Comparison of ENCODE assay signal across 35 cellular contexts in genomic region chr16:7097537-7097936, GRCh38.
"Had no signal": no experiment of that assay in that cellular context is flagged by ENCODE, and none has a peak within 500 bp of the region (broad histone marks: within the 10 kb centered on the region; RNA-seq: fewer than 3 reads in every experiment).

No MANE protein-coding gene starts in this region.

- H3K27me3 ChIP-seq: adrenal gland, body of pancreas, esophagus squamous epithelium, gastroesophageal sphincter had no signal

- H3K4me1 Mint-ChIP-seq: activated B cell treated with CpG ODN at 0.5 μM for 24 hours; activated naive CD4-positive, alpha-beta T cell treated with anti-CD3 and anti-CD28 coated beads, Interleukin-2, amount 50 U/mL, for 24 hours; activated naive CD8-positive, alpha-beta T cell treated with anti-CD3 and anti-CD28 coated beads for 36 hours; activated naive CD8-positive, alpha-beta T cell treated with anti-CD3 and anti-CD28 coated beads, Interleukin-2, amount 50 U/mL, for 24 hours; activated T-helper 17 cell treated with anti-CD3 and anti-CD28 coated beads, Interleukin-2, amount 50 U/mL, for 72 hours; T-helper 17 cell had no signal

- H3K27me3 Mint-ChIP-seq: activated B cell treated with CpG ODN at 0.5 μM for 24 hours; activated CD8-positive, alpha-beta T cell treated with anti-CD3 and anti-CD28 coated beads for 36 hours; activated naive CD4-positive, alpha-beta T cell treated with anti-CD3 and anti-CD28 coated beads, Interleukin-2, amount 50 U/mL, for 24 hours; activated naive CD8-positive, alpha-beta T cell treated with anti-CD3 and anti-CD28 coated beads for 36 hours; activated naive CD8-positive, alpha-beta T cell treated with anti-CD3 and anti-CD28 coated beads, Interleukin-2, amount 50 U/mL, for 24 hours; activated T-helper 17 cell treated with anti-CD3 and anti-CD28 coated beads, Interleukin-2, amount 50 U/mL, for 72 hours; effector memory CD8-positive, alpha-beta T cell; T-helper 17 cell had no signal

- ATAC-seq: activated CD4-positive, CD25-positive, alpha-beta regulatory T cell treated with anti-CD3 and anti-CD28 coated beads, Interleukin-2, amount 50 U/mL, for 24 hours; activated CD8-positive, alpha-beta T cell treated with anti-CD3 and anti-CD28 coated beads for 36 hours; activated naive CD8-positive, alpha-beta T cell treated with anti-CD3 and anti-CD28 coated beads, Interleukin-2, amount 50 U/mL, for 24 hours; activated T-cell treated with anti-CD3 and anti-CD28 coated beads, Interleukin-2, amount 50 U/mL, for 4 hours; activated T-helper 17 cell treated with anti-CD3 and anti-CD28 coated beads, Interleukin-2, amount 50 U/mL, for 72 hours; body of pancreas; effector memory CD8-positive, alpha-beta T cell; gastroesophageal sphincter; heart right ventricle; T-helper 17 cell had no signal

- H3K4me3 ChIP-seq: adrenal gland, body of pancreas, esophagus squamous epithelium, gastroesophageal sphincter, heart right ventricle had no signal

- H3K9me3 ChIP-seq: adrenal gland, body of pancreas, esophagus squamous epithelium, gastroesophageal sphincter had no signal

- FAIRE-seq: colon, endometrium, endothelial cell of umbilical vein had no signal

- DNase-seq: activated B cell treated with CpG ODN at 0.5 μM for 24 hours; activated CD4-positive, alpha-beta T cell treated with anti-CD3 and anti-CD28 coated beads for 48 hours; activated CD4-positive, alpha-beta T cell treated with anti-CD3 and anti-CD28 coated beads, Interleukin-2, amount 50 U/mL, for 1 hour; activated CD4-positive, alpha-beta T cell treated with anti-CD3 and anti-CD28 coated beads, Interleukin-2, amount 50 U/mL, for 48 hours; activated CD8-positive, alpha-beta memory T cell treated with anti-CD3 and anti-CD28 coated beads for 24 hours; activated CD8-positive, alpha-beta T cell treated with anti-CD3 and anti-CD28 coated beads for 36 hours; activated effector memory CD4-positive, alpha-beta T cell treated with Interleukin-2 at 50 U/mL for 16 hours; activated naive CD4-positive, alpha-beta T cell treated with anti-CD3 and anti-CD28 coated beads for 36 hours; activated naive CD8-positive, alpha-beta T cell treated with anti-CD3 and anti-CD28 coated beads for 36 hours; activated naive CD8-positive, alpha-beta T cell treated with anti-CD3 and anti-CD28 coated beads, Interleukin-2, amount 50 U/mL, for 24 hours; activated T-cell treated with anti-CD3 and anti-CD28 coated beads, Interleukin-2, amount 50 U/mL, for 4 hours; adrenal gland; amygdala; aorta; body of pancreas; caudate nucleus; cortex of kidney; dermis blood vessel endothelial cell; effector CD4-positive, alpha-beta T cell; effector memory CD8-positive, alpha-beta T cell; esophagus squamous epithelium; foreskin melanocyte; heart right ventricle; T-helper 17 cell; T1000; WERI-Rb-1 had no signal

- H3K36me3 Mint-ChIP-seq: activated naive CD4-positive, alpha-beta T cell treated with anti-CD3 and anti-CD28 coated beads, Interleukin-2, amount 50 U/mL, for 24 hours; activated naive CD8-positive, alpha-beta T cell treated with anti-CD3 and anti-CD28 coated beads for 36 hours had no signal

- H3K36me3 ChIP-seq: adrenal gland, esophagus squamous epithelium, gastroesophageal sphincter, heart right ventricle, WERI-Rb-1 had no signal

- H3K27ac Mint-ChIP-seq: activated B cell treated with CpG ODN at 0.5 μM for 24 hours; activated CD8-positive, alpha-beta T cell treated with anti-CD3 and anti-CD28 coated beads for 36 hours; activated naive CD4-positive, alpha-beta T cell treated with anti-CD3 and anti-CD28 coated beads for 36 hours; activated naive CD4-positive, alpha-beta T cell treated with anti-CD3 and anti-CD28 coated beads, Interleukin-2, amount 50 U/mL, for 24 hours; activated naive CD8-positive, alpha-beta T cell treated with anti-CD3 and anti-CD28 coated beads for 36 hours; activated naive CD8-positive, alpha-beta T cell treated with anti-CD3 and anti-CD28 coated beads, Interleukin-2, amount 50 U/mL, for 24 hours; activated T-helper 17 cell treated with anti-CD3 and anti-CD28 coated beads, Interleukin-2, amount 50 U/mL, for 72 hours; effector memory CD8-positive, alpha-beta T cell; T-helper 17 cell; T-helper 2 cell treated with Interferon-gamma antibody and Interleukin-4, amounts not matched to agents 5 μg/mL and 100 μg/mL, for 36 hours had no signal

- H3K27ac ChIP-seq: adrenal gland, body of pancreas, epithelial cell of prostate, esophagus squamous epithelium, gastroesophageal sphincter, heart right ventricle, WERI-Rb-1 had no signal

- H3K4me3 Mint-ChIP-seq: activated B cell treated with CpG ODN at 0.5 μM for 24 hours; activated CD8-positive, alpha-beta T cell treated with anti-CD3 and anti-CD28 coated beads for 36 hours; activated naive CD4-positive, alpha-beta T cell treated with anti-CD3 and anti-CD28 coated beads for 36 hours; activated naive CD4-positive, alpha-beta T cell treated with anti-CD3 and anti-CD28 coated beads, Interleukin-2, amount 50 U/mL, for 24 hours; activated naive CD8-positive, alpha-beta T cell treated with anti-CD3 and anti-CD28 coated beads for 36 hours; activated naive CD8-positive, alpha-beta T cell treated with anti-CD3 and anti-CD28 coated beads, Interleukin-2, amount 50 U/mL, for 24 hours; activated T-cell treated with anti-CD3 and anti-CD28 coated beads, Interleukin-2, amount 50 U/mL, for 4 hours; activated T-helper 17 cell treated with anti-CD3 and anti-CD28 coated beads, Interleukin-2, amount 50 U/mL, for 72 hours; effector memory CD8-positive, alpha-beta T cell; T-helper 17 cell; T-helper 2 cell treated with Interferon-gamma antibody and Interleukin-4, amounts not matched to agents 5 μg/mL and 100 μg/mL, for 36 hours had no signal

- H3K4me1 ChIP-seq: adrenal gland, body of pancreas, esophagus squamous epithelium, gastroesophageal sphincter, heart right ventricle had no signal
